ENCODE assay signal across 23 cellular contexts in genomic region chr15:91124155-91124554, GRCh38. TPM values are rescaled to one million over a fixed set of nuclear protein-coding genes. Genes with fewer than 3 reads are reported as not detected.
DNase-seq lines count a peak whose midpoint lies in the region; ATAC-seq, FAIRE-seq and TF ChIP-seq lines count a peak whose summit lies in the region.
"Had no signal": no experiment of that assay in that cellular context is flagged by ENCODE, and none has a peak within 500 bp of the region (broad histone marks: within the 10 kb centered on the region; RNA-seq: fewer than 3 reads in every experiment).

No MANE protein-coding gene starts in this region.

- H4K20me1 ChIP-seq in GM23338 (replicated peaks; ENCODE audit: insufficient read depth) = no peaks in the 10 kb centered on the region
- H4K20me1 ChIP-seq in GM12878 (ENCODE audit: control insufficient read depth, insufficient read depth) = no peaks in the 10 kb centered on the region

- no peak for TF ChIP-seq RAD21 in GM12878 (IDR thresholded peaks at IDR 0.05; ENCODE audit: insufficient read depth, low read depth, low read length)

- no peaks in the 10 kb centered on the region for H3K9me2 ChIP-seq in GM23338 (ENCODE audit: insufficient read depth)

- no peak overlapping the region for H3K4me3 ChIP-seq in GM23338
- no peak overlapping the region for H3K4me3 ChIP-seq in GM12878
- H3K4me3 ChIP-seq: A549, Peyer's patch, SK-N-MC had no signal

- CTCF ChIA-PET in GM12878 (lab: Yijun Ruan, JAX) = no interaction called here

- H3K4me1 ChIP-seq in GM23338 (ENCODE audit: insufficient read depth) (peaks cover 16% of the 10 kb centered on the region), GM12878 (ENCODE audit: control insufficient read depth, insufficient read depth, low read length) (peaks cover 5% of the 10 kb centered on the region)
- H3K4me1 ChIP-seq: A549, Peyer's patch had no signal

- H3K4me1 Mint-ChIP-seq in GM23338 = peaks cover 8% of the 10 kb centered on the region
- no peaks in the 10 kb centered on the region for H3K4me1 Mint-ChIP-seq in activated T-cell treated with anti-CD3 and anti-CD28 coated beads, Interleukin-2, amount 50 U/mL, for 4 hours (ENCODE audit: low read depth)
- H3K4me1 Mint-ChIP-seq: CD8-positive, alpha-beta memory T cell had no signal

- H3K27me3 Mint-ChIP-seq in GM23338 (ENCODE audit: insufficient read depth, low read depth, poor library complexity) = peaks cover 2% of the 10 kb centered on the region
- H3K27me3 Mint-ChIP-seq in activated T-cell treated with anti-CD3 and anti-CD28 coated beads, Interleukin-2, amount 50 U/mL, for 4 hours (ENCODE audit: low read depth) = peaks cover 36% of the 10 kb centered on the region

- no TSS peak for BruUV-seq in GM12878 (replicated peaks; lab: Mats Ljungman, UMichigan)

- no peak for TF ChIP-seq CTCF in D721Med (IDR thresholded peaks at IDR 0.05; ENCODE audit: insufficient read depth, missing control alignments)
- no peak for TF ChIP-seq CTCF in GM23338 (conservative IDR thresholded peaks at IDR 0.05; ENCODE audit: low read depth in 2 of 2)
- TF ChIP-seq CTCF in GM12878 (IDR thresholded peaks at IDR 0.05 in 2 of 3, conservative IDR thresholded peaks at IDR 0.05 in 1 of 3; ENCODE audit: control insufficient read depth in 2 of 3, extremely low read depth in 1 of 3, insufficient read depth in 1 of 3, low read depth in 3 of 3, low read length in 3 of 3) = no peak

- ATAC-seq in GM23338 = no peak; the same call in 2 of the 3 replicates
- no peak for ATAC-seq in GM12878
- no peak for ATAC-seq in activated T-cell treated with anti-CD3 and anti-CD28 coated beads, Interleukin-2, amount 50 U/mL, for 4 hours
- no peak for ATAC-seq in GM21576 (IDR thresholded peaks at IDR 0.05; ENCODE audit: unreplicated experiment)
- ATAC-seq: A549 had no signal

- no peak overlapping the region for H3K4me3 Mint-ChIP-seq in GM23338
- H3K4me3 Mint-ChIP-seq in activated T-cell treated with anti-CD3 and anti-CD28 coated beads, Interleukin-2, amount 50 U/mL, for 4 hours = no peak overlapping the region
- H3K4me3 Mint-ChIP-seq: CD8-positive, alpha-beta memory T cell had no signal

- H2AFZ ChIP-seq in GM23338 (peak overlapping the region; percentile 40), GM12878 (ENCODE audit: control insufficient read depth, low read depth, low read length) (peak overlapping the region; percentile 9)

- FAIRE-seq in D721Med (lab: Jason Lieb, UNC) (peak; percentile 76), GM12878 (lab: Jason Lieb, UNC) (no peak)
- FAIRE-seq: A549, GM19239 had no signal

- WGBS in GM12878 (ENCODE audit: insufficient coverage, insufficient replicate concordance, low lambda C conversion rate, missing lambda C conversion rate) = 5% methylated on average over 5 of the region's 5 CpGs

- H3K9ac ChIP-seq in GM12878 (ENCODE audit: control insufficient read depth, insufficient read depth, low read length) = no peak overlapping the region

- H3K27me3 ChIP-seq in GM23338 (ENCODE audit: insufficient read depth) (no peaks in the 10 kb centered on the region), GM12878 (replicated peaks in 1 of 2; ENCODE audit: control insufficient read depth in 2 of 2, insufficient read depth in 2 of 2, low read length in 1 of 2) (no peaks in the 10 kb centered on the region)
- H3K27me3 ChIP-seq: Peyer's patch had no signal

- H3K36me3 ChIP-seq in GM23338 (ENCODE audit: insufficient read depth) (no peaks in the 10 kb centered on the region), GM12878 (ENCODE audit: control insufficient read depth in 2 of 2, insufficient read depth in 2 of 2, low read length in 1 of 2) (no peaks in the 10 kb centered on the region)
- H3K36me3 ChIP-seq: Peyer's patch had no signal

- intact Hi-C loops in GM12878 (cut with micrococcal nuclease; ENCODE audit: unreplicated experiment) = no loop called here

- RAD21 ChIA-PET in GM12878 (lab: Charles Lee; ENCODE audit: unreplicated experiment) = no interaction called here

- no peaks in the 10 kb centered on the region for H3K36me3 Mint-ChIP-seq in GM23338 (ENCODE audit: low read depth)
- H3K36me3 Mint-ChIP-seq in activated T-cell treated with anti-CD3 and anti-CD28 coated beads, Interleukin-2, amount 50 U/mL, for 4 hours (ENCODE audit: insufficient read depth) = no peaks in the 10 kb centered on the region
- H3K36me3 Mint-ChIP-seq: CD8-positive, alpha-beta memory T cell had no signal

- H3K27ac Mint-ChIP-seq in GM23338 = no peak overlapping the region
- H3K27ac Mint-ChIP-seq: CD8-positive, alpha-beta memory T cell had no signal

- no peaks in the 10 kb centered on the region for H3K79me2 ChIP-seq in GM23338 (replicated peaks; ENCODE audit: insufficient read depth)
- no peaks in the 10 kb centered on the region for H3K79me2 ChIP-seq in GM12878 (ENCODE audit: control insufficient read depth, insufficient read depth, low read length)

- TF ChIP-seq POLR2A in GM12878 (IDR thresholded peaks at IDR 0.05; ENCODE audit: low read depth, low read length) = no peak

- H3K9me3 ChIP-seq in GM12878 (replicated peaks; ENCODE audit: control insufficient read depth, insufficient read depth, low read length) = no peaks in the 10 kb centered on the region; the same call in 2 of the 3 replicates
- H3K9me3 ChIP-seq: A549, Peyer's patch had no signal

- H3K27ac ChIP-seq in GM23338 (ENCODE audit: low read depth) (no peak overlapping the region), GM12878 (ENCODE audit: control insufficient read depth, insufficient read depth) (no peak overlapping the region)
- H3K27ac ChIP-seq: A549, C4-2B, Peyer's patch, SK-N-MC had no signal

- H3K4me2 ChIP-seq in GM23338 = no peak overlapping the region
- H3K4me2 ChIP-seq in GM12878 (ENCODE audit: control insufficient read depth, insufficient read depth) = no peak overlapping the region
- H3K4me2 ChIP-seq: A549 had no signal

- SMC1A ChIA-PET in GM12878 (lab: Charles Lee; ENCODE audit: uncharacterized antibody, unreplicated experiment) = interaction anchor here (0.8 to 1.0 kb wide), 2 partner anchors 19 to 33 kb away, joined by 3 read pairs; no protein-coding TSS in a partner anchor

- TF ChIP-seq EP300 in GM12878 (IDR thresholded peaks at IDR 0.05; ENCODE audit: borderline replicate concordance in 1 of 2, control insufficient read depth in 1 of 2, low read depth in 2 of 2, low read length in 2 of 2) = no peak

- no peak for DNase-seq in D721Med (ENCODE audit: insufficient read length, low spot score)
- peak; percentile 48 for DNase-seq in GM23338 (ENCODE audit: low spot score)
- DNase-seq in GM12878 (ENCODE audit: low read depth, low spot score) = no peak
- peak; percentile 64 for DNase-seq in superior temporal gyrus (ENCODE audit: extremely low spot score)
- no peak for DNase-seq in DMS 273 treated with DMSO at 0.1 percent for 48 hours (lab: John Stamatoyannopoulos, UW)
- DNase-seq in activated T-cell treated with anti-CD3 and anti-CD28 coated beads, Interleukin-2, amount 50 U/mL, for 4 hours = no peak
- DNase-seq: AML-193; CD8-positive, alpha-beta memory T cell; H7; NCI-H1048; NCI-H1417; NCI-H187 treated with DMSO at 0.1 percent for 48 hours; NCI-H446; NCI-H524 treated with DMSO at 0.1 percent for 48 hours; OCI-M1; Peyer's patch; SHP77 treated with DMSO at 0.1 percent for 48 hours had no signal

- H3F3A ChIP-seq in GM23338 (replicated peaks; ENCODE audit: low read depth) = no peaks in the 10 kb centered on the region

- in situ Hi-C loops in GM12878 (cut with MboI) = no loop called here

- H3K9me3 Mint-ChIP-seq in GM23338 = no peaks in the 10 kb centered on the region
- H3K9me3 Mint-ChIP-seq in activated T-cell treated with anti-CD3 and anti-CD28 coated beads, Interleukin-2, amount 50 U/mL, for 4 hours = no peaks in the 10 kb centered on the region
- H3K9me3 Mint-ChIP-seq: CD8-positive, alpha-beta memory T cell had no signal

- POLR2A ChIA-PET in GM12878 (lab: Charles Lee) = no interaction called here

TF ChIP-seq in GM12878, 131 proteins besides CTCF, POLR2A, EP300 and RAD21 (continues in another document):
- TF ChIP-seq MXI1 (IDR thresholded peaks at IDR 0.05; ENCODE audit: low read depth, low read length) = no peak
- TF ChIP-seq NFIC (IDR thresholded peaks at IDR 0.05; ENCODE audit: low read depth, low read length) = peak; percentile 56; the same call in 1 of the 2 replicates
- TF ChIP-seq ETV6 (conservative IDR thresholded peaks at IDR 0.05 in 1 of 2, IDR thresholded peaks at IDR 0.05 in 1 of 2; ENCODE audit: borderline replicate concordance in 1 of 2, low read depth in 1 of 2) = 0 out of 4 replicates have a peak, but pooled peaks of 1 of the 2 experiments have one; percentile 25
- no peak for TF ChIP-seq EGR1 (IDR thresholded peaks at IDR 0.05; ENCODE audit: borderline replicate concordance in 1 of 2, low read depth in 2 of 2, low read length in 2 of 2)
- TF ChIP-seq MYB (IDR thresholded peaks at IDR 0.05; ENCODE audit: borderline replicate concordance, low read depth, low read length) = no peak
- TF ChIP-seq RUNX3 (IDR thresholded peaks at IDR 0.05; ENCODE audit: low read length) = 0 out of 2 replicates have a peak, but pooled peaks have one; percentile 4
- no peak for TF ChIP-seq PML (IDR thresholded peaks at IDR 0.05; ENCODE audit: low read length)
- no peak for TF ChIP-seq RFX5 (IDR thresholded peaks at IDR 0.05; ENCODE audit: low read depth, low read length)
- TF ChIP-seq CREM (IDR thresholded peaks at IDR 0.05; ENCODE audit: low read depth) = no peak
- TF ChIP-seq RELA (IDR thresholded peaks at IDR 0.05; ENCODE audit: borderline replicate concordance, partially characterized antibody) = no peak

RNA-seq across cellular contexts. Expression of gene SV2B, which starts 24.1 kb away (rescaled TPM):
- 0.16 and 0.76 TPM in 2 replicates for total RNA-seq in GM23338 (2014; rRNA removed; shearing (Covaris generic))
- polyA plus RNA-seq in GM23338 (2016; fragmentation: Nextera tagmentation; extraction: Ambion mirVana) (0.06 and 0.09 TPM in 2 replicates), GM12878 (2011; rRNA removed) (0.11 and 0.12 TPM in 2 replicates), GM12878 (2014; fragmentation: Illumina TruSeq; extraction: Trizol) (0.82 and 1.3 TPM in 2 replicates), GM12878 (2014; fragmentation: Nextera tagmentation; extraction: Ambion mirVana) (under 1 TPM; 0.03 to 0.20 TPM), GM12878 (2014; rRNA removed) (0.61 and 0.72 TPM in 2 replicates), GM12878 (2016; fragmentation: Nextera tagmentation; extraction: Ambion mirVana) (1 to 10 TPM; 1.5 to 1.6 TPM)
- 23.1 and 26.4 TPM in 2 replicates for total RNA-seq in GM12878 (2013; cell fraction: nucleolus; rRNA removed)
- total RNA-seq in GM12878 (2014; rRNA removed) (1.6 and 2.1 TPM in 2 replicates), GM12878 (2014; rRNA removed; fragmentation: Illumina TruSeq; extraction: Trizol) (1.2 TPM in 2 replicates), GM12878 (2021) (1.6 and 1.7 TPM in 2 replicates)
- 1.4 TPM for polyA plus RNA-seq in GM12878 (2011; ENCODE audit: low read depth)
- 0.01 and 0.03 TPM in 2 replicates for polyA plus RNA-seq in GM12878 (2011; cell fraction: cytosol; rRNA removed)
- 0.03 and 0.09 TPM in 2 replicates for polyA plus RNA-seq in GM12878 (2011; cell fraction: nucleus; rRNA removed)
- 0.81 and 1.7 TPM in 2 replicates for polyA plus RNA-seq in GM12878 (2012)
- polyA minus RNA-seq in GM12878 (2011; rRNA and poly(A)+ RNA removed) = 0.07 and 0.31 TPM in 2 replicates
- polyA minus RNA-seq in GM12878 (2011; cell fraction: cytosol; rRNA and poly(A)+ RNA removed) = 0.21 TPM in 1 of 2 replicates, not detected in the other
- 0.10 and 0.24 TPM in 2 replicates for polyA minus RNA-seq in GM12878 (2011; cell fraction: nucleus; rRNA and poly(A)+ RNA removed)
- under 1 TPM in 2 of 3 donors, not detected in 1; 0.03 to 0.05 TPM for total RNA-seq in activated T-cell treated with anti-CD3 and anti-CD28 coated beads, Interleukin-2, amount 50 U/mL, for 4 hours
- total RNA-seq: HT-29 had no signal
- polyA plus RNA-seq: CD8-positive, alpha-beta memory T cell had no signal

Comparison
In these comparisons a context has a peak if more than half of its experiments do, and no peak if none do; other contexts are left out.
1. DNase-seq: peak in GM23338 (single experiment) and superior temporal gyrus (single experiment); none in D721Med (single experiment), GM12878 (single experiment), DMS 273 treated with DMSO at 0.1 percent for 48 hours (single experiment) and activated T-cell treated with anti-CD3 and anti-CD28 coated beads, Interleukin-2, amount 50 U/mL, for 4 hours (single experiment).